In the genomic region with DNA sequence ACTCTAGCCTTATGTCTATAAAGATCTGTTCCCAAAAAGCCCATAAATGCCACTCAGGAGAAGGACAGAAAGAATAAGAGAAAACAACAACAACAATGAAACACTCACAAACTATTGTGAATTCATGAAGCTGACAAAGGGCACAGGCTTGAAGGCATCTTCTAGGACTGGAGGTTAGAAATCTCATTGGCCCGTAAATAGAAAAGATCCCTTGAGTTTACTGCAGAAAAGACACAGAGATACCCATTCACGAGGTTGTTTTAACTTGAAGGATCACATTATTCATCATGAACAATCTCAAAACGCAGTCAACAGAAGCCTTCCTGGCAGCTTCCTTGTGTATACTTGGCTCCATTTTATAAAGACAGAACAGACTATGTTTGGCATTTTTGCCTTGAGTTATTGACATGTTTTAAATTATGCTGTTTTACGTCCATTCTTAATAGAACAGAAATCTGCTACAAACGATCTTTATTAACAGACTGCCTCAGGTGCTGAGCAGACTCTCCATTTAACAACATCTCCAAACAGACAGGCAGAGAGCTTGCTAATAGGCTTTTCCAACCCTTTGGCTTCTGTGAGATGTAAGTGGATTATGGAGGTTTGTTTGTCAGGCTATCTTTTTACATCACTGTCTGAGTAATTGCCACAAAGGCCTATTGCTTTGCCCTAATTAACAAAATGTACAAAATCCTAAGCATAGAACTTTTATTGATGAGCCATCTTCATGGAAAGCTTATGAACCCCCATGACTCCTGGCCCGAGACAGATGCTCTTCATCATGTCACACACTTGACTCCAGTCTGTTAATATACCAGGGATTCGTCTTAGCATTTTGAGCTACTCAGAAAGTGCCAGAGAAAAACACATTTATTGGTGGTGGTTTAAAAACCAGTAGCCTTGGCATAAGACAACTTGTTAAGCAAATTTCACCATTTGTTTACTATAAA, we compare ENCODE assay signal across 14 cellular contexts.
DNase-seq lines count a peak whose midpoint lies in the region; ATAC-seq and TF ChIP-seq lines count a peak whose summit lies in the region.
"Had no signal": no experiment of that assay in that cellular context is flagged by ENCODE, and none has a peak within 500 bp of the region (broad histone marks: within the 10 kb centered on the region; RNA-seq: fewer than 3 reads in every experiment).

No MANE protein-coding gene starts in this region.

- 32 to 42% methylated on average over 7 of the region's 7 CpGs for WGBS in esophagus squamous epithelium, 2 donors
- 64 to 66% methylated on average over 7 of the region's 7 CpGs for WGBS in tibial nerve, 2 donors
- WGBS in body of pancreas, 2 donors = 79 to 80% methylated on average over 7 of the region's 7 CpGs

- H3K27me3 ChIP-seq in esophagus squamous epithelium = no peaks in the 10 kb centered on the region
- no peaks in the 10 kb centered on the region for H3K27me3 ChIP-seq in lower lobe of right lung (ENCODE audit: low read depth)
- no peaks in the 10 kb centered on the region for H3K27me3 ChIP-seq in tibial nerve
- H3K27me3 ChIP-seq in body of pancreas = no peaks in the 10 kb centered on the region
- H3K27me3 ChIP-seq: pancreas had no signal

- H3K4me1 ChIP-seq in esophagus squamous epithelium (peaks cover 19 to 80% (median 27%) of the 10 kb centered on the region in 3 donors), lower lobe of right lung (peaks cover 22% of the 10 kb centered on the region), tibial nerve (peaks cover 0 to 24% (median 11%) of the 10 kb centered on the region in 4 donors), body of pancreas (peaks cover 11% of the 10 kb centered on the region)

- no peak for TF ChIP-seq EP300 in tibial nerve (IDR thresholded peaks at IDR 0.05)

- TF ChIP-seq CTCF in esophagus squamous epithelium (IDR thresholded peaks at IDR 0.05) = no peak
- TF ChIP-seq CTCF in lower lobe of right lung (IDR thresholded peaks at IDR 0.05) = no peak
- TF ChIP-seq CTCF in tibial nerve (IDR thresholded peaks at IDR 0.05) = no peak
- no peak for TF ChIP-seq CTCF in body of pancreas (IDR thresholded peaks at IDR 0.05)

- DNase-seq in DMS53 treated with DMSO at 0.1 percent for 48 hours (lab: John Stamatoyannopoulos, UW; ENCODE audit: unreplicated experiment) (peak; percentile 18), NCI-H69 (lab: John Stamatoyannopoulos, UW) (peak; percentile 47), esophagus squamous epithelium (lab: John Stamatoyannopoulos, UW) (no peak), retina (peak; percentile 41), lower lobe of right lung (no peak), cerebellum (ENCODE audit: low spot score) (no peak), tibial nerve (ENCODE audit: low spot score in 2 of 2) (no peak), body of pancreas (no peak)
- DNase-seq: activated gamma-delta T cell, NCI-H2227 treated with DMSO at 0.1 percent for 48 hours, pancreas, PC-3, SW 1271 had no signal

- peak overlapping the region in 3 of 4 donors; percentile 2 to 56 (median 42) for H3K27ac ChIP-seq in esophagus squamous epithelium
- no peak overlapping the region for H3K27ac ChIP-seq in lower lobe of right lung
- H3K27ac ChIP-seq in tibial nerve = no peak overlapping the region
- no peak overlapping the region for H3K27ac ChIP-seq in body of pancreas
- H3K27ac ChIP-seq: C4-2B, pancreas had no signal

- intact Hi-C loops in esophagus squamous epithelium (cut with DNase I) (loop anchor here (10.0 kb wide), 1 partner anchor 737 kb away; the partner anchor contains the start of gene ZNF608), lower lobe of right lung (cut with DNase I) (no loop called here), body of pancreas (cut with DNase I) (no loop called here)

- no peak overlapping the region for H3K4me3 ChIP-seq in esophagus squamous epithelium
- H3K4me3 ChIP-seq in lower lobe of right lung = no peak overlapping the region
- H3K4me3 ChIP-seq in tibial nerve = no peak overlapping the region
- no peak overlapping the region for H3K4me3 ChIP-seq in body of pancreas
- H3K4me3 ChIP-seq: pancreas had no signal

- no peaks in the 10 kb centered on the region for H3K9me3 ChIP-seq in esophagus squamous epithelium
- no peaks in the 10 kb centered on the region for H3K9me3 ChIP-seq in lower lobe of right lung
- H3K9me3 ChIP-seq in tibial nerve = no peaks in the 10 kb centered on the region
- no peaks in the 10 kb centered on the region for H3K9me3 ChIP-seq in body of pancreas
- H3K9me3 ChIP-seq: pancreas had no signal

- TF ChIP-seq POLR2A in esophagus squamous epithelium (IDR thresholded peaks at IDR 0.05) = no peak
- TF ChIP-seq POLR2A in tibial nerve (IDR thresholded peaks at IDR 0.05) = no peak
- TF ChIP-seq POLR2A in body of pancreas (IDR thresholded peaks at IDR 0.05) = no peak

- H3K36me3 ChIP-seq in esophagus squamous epithelium = no peaks in the 10 kb centered on the region
- H3K36me3 ChIP-seq in lower lobe of right lung = no peaks in the 10 kb centered on the region
- H3K36me3 ChIP-seq in tibial nerve = no peaks in the 10 kb centered on the region
- no peaks in the 10 kb centered on the region for H3K36me3 ChIP-seq in body of pancreas (replicated peaks in 1 of 2; ENCODE audit: insufficient read depth in 1 of 2, low read depth in 2 of 2)
- H3K36me3 ChIP-seq: pancreas had no signal

- no peak for ATAC-seq in lower lobe of right lung
- no peak for ATAC-seq in body of pancreas
- ATAC-seq: pancreas, PC-3 had no signal

Comparison
In these comparisons a context has a peak if more than half of its experiments do, and no peak if none do; other contexts are left out.
1. DNase-seq: peak in DMS53 treated with DMSO at 0.1 percent for 48 hours (single experiment), NCI-H69 (single experiment) and retina (single experiment); none in esophagus squamous epithelium (single experiment), lower lobe of right lung (single experiment), cerebellum (single experiment), tibial nerve (0 of 2) and body of pancreas (0 of 4).
2. H3K27ac ChIP-seq: peak in esophagus squamous epithelium (3 of 4); none in lower lobe of right lung (single experiment), tibial nerve (0 of 4) and body of pancreas (0 of 4).